8 cellular contexts compared by ENCODE assay signal in genomic region chr19:49335071-49335783, GRCh38. TPM values are rescaled to one million over a fixed set of nuclear protein-coding genes. Genes with fewer than 3 reads are reported as not detected.
A peak's percentile ranks its signal among the peaks of the same experiment; 100 is the strongest.
DNase-seq lines count a peak whose midpoint lies in the region; ATAC-seq and TF ChIP-seq lines count a peak whose summit lies in the region.

CD37 (plus strand) TSS chr19:49335406; CDS start chr19:49335541, 135 bp downstream.

- peaks cover 8% of the 10 kb centered on the region for H3K4me1 ChIP-seq in osteoblast (ENCODE audit: insufficient read depth, low read length)

- H3K4me2 ChIP-seq in osteoblast (ENCODE audit: insufficient read depth, low read length), result no peak within 1 kb of the TSS

- H3K4me3 ChIP-seq in osteoblast (ENCODE audit: insufficient read depth, low read length), result no peak within 1 kb of the TSS

- DNase-seq in activated naive CD8-positive, alpha-beta T cell treated with anti-CD3 and anti-CD28 coated beads, Interleukin-2, amount 10 ng/mL, durations not matched to agents 7 days and 5 days, result peak; percentile 73
- peak; percentile 30 for DNase-seq in osteoblast (ENCODE audit: insufficient read length, low spot score, missing footprints)

- no peaks in the 10 kb centered on the region for H3K9me3 ChIP-seq in osteoblast (ENCODE audit: low read depth, low read length)

- TF ChIP-seq CTCF in osteoblast (IDR thresholded peaks at IDR 0.05; ENCODE audit: extremely low read depth, low read depth, low read length), result no peak

- peak; percentile 79 for TF ChIP-seq POLR2A in GM15510 (IDR thresholded peaks at IDR 0.05; ENCODE audit: borderline replicate concordance, extremely low read depth, insufficient read length)

- intact Hi-C loops in T-helper 1 cell treated with Interleukin-12 subunit alpha and Interleukin-12 subunit beta and Interleukin-4 antibody, amounts not matched to agents 30 ng/mL and 1 ng/mL, for 36 hours (cut with micrococcal nuclease), result loop anchor here (1.0 kb wide), 1 partner anchor 28 kb away; the partner anchor contains the start of gene DKKL1

- H3K27me3 Mint-ChIP-seq in activated naive CD8-positive, alpha-beta T cell treated with anti-CD3 and anti-CD28 coated beads, Interleukin-2, amount 10 ng/mL, durations not matched to agents 7 days and 5 days, result no peaks in the 10 kb centered on the region

- POLR2A ChIA-PET in activated naive CD8-positive, alpha-beta T cell treated with anti-CD3 and anti-CD28 coated beads, Interleukin-2, amount 10 ng/mL, durations not matched to agents 7 days and 5 days (lab: Charles Lee), result interaction anchor here (0.6 to 1.5 kb wide), 8 partner anchors 40 to 342 kb away, joined by 3 to 5 read pairs (median 3); partner anchors contain the start of genes GFY, GYS1 and RUVBL2

- peaks cover 57% of the 10 kb centered on the region for H3K4me1 Mint-ChIP-seq in activated naive CD8-positive, alpha-beta T cell treated with anti-CD3 and anti-CD28 coated beads, Interleukin-2, amount 10 ng/mL, durations not matched to agents 7 days and 5 days

- H3K4me3 Mint-ChIP-seq in activated naive CD8-positive, alpha-beta T cell treated with anti-CD3 and anti-CD28 coated beads, Interleukin-2, amount 10 ng/mL, durations not matched to agents 7 days and 5 days, result peak within 1 kb of the TSS; percentile 98

- H3K27ac Mint-ChIP-seq in activated naive CD8-positive, alpha-beta T cell treated with anti-CD3 and anti-CD28 coated beads, Interleukin-2, amount 10 ng/mL, durations not matched to agents 7 days and 5 days, result peak within 1 kb of the TSS; percentile 99

- H3K36me3 ChIP-seq in osteoblast (ENCODE audit: insufficient read depth, low read length), result no peaks in the 10 kb centered on the region

- H3K9me3 Mint-ChIP-seq in activated naive CD8-positive, alpha-beta T cell treated with anti-CD3 and anti-CD28 coated beads, Interleukin-2, amount 10 ng/mL, durations not matched to agents 7 days and 5 days, result no peaks in the 10 kb centered on the region

- no peaks in the 10 kb centered on the region for H3K27me3 ChIP-seq in osteoblast (ENCODE audit: insufficient read depth, low read length)

- ATAC-seq in activated naive CD8-positive, alpha-beta T cell treated with anti-CD3 and anti-CD28 coated beads, Interleukin-2, amount 10 ng/mL, durations not matched to agents 7 days and 5 days (ENCODE audit: low read depth), result peak; percentile 66
- ATAC-seq in HG03469 (IDR thresholded peaks at IDR 0.05; ENCODE audit: unreplicated experiment) (no peak), GM19023 (IDR thresholded peaks at IDR 0.05; ENCODE audit: unreplicated experiment) (no peak), GM18867 (IDR thresholded peaks at IDR 0.05; ENCODE audit: unreplicated experiment) (no peak), GM21825 (IDR thresholded peaks at IDR 0.05; ENCODE audit: unreplicated experiment) (no peak)

- H3K36me3 Mint-ChIP-seq in activated naive CD8-positive, alpha-beta T cell treated with anti-CD3 and anti-CD28 coated beads, Interleukin-2, amount 10 ng/mL, durations not matched to agents 7 days and 5 days, result peaks cover 32% of the 10 kb centered on the region

- H3K27ac ChIP-seq in osteoblast (ENCODE audit: low read depth, low read length), result no peak within 1 kb of the TSS

- H3K79me2 ChIP-seq in osteoblast (ENCODE audit: insufficient read depth, low read length), result no peaks in the 10 kb centered on the region

- H4K20me1 ChIP-seq in osteoblast (ENCODE audit: insufficient read depth, low read length), result no peaks in the 10 kb centered on the region

- H2AFZ ChIP-seq in osteoblast (ENCODE audit: low read length), result no peak within 1 kb of the TSS

RNA-seq across cellular contexts. Expression of gene CD37, which starts in this region (rescaled TPM):
- 229 and 231 TPM in 2 replicates for total RNA-seq in T-helper 1 cell treated with Interleukin-12 subunit alpha and Interleukin-12 subunit beta and Interleukin-4 antibody, amounts not matched to agents 30 ng/mL and 1 ng/mL, for 36 hours
- 100 to 1,000 TPM; 246 to 258 TPM for total RNA-seq in activated naive CD8-positive, alpha-beta T cell treated with anti-CD3 and anti-CD28 coated beads, Interleukin-2, amount 10 ng/mL, durations not matched to agents 7 days and 5 days
- total RNA-seq in osteoblast, result 0.36 TPM in 1 of 2 replicates, not detected in the other

Comparison
In these comparisons a context has a peak if more than half of its experiments do, and no peak if none do; other contexts are left out.
1. RNA of gene CD37 (total RNA-seq): 246 to 258 TPM in activated naive CD8-positive, alpha-beta T cell treated with anti-CD3 and anti-CD28 coated beads, Interleukin-2, amount 10 ng/mL, durations not matched to agents 7 days and 5 days and 229 to 231 TPM in T-helper 1 cell treated with Interleukin-12 subunit alpha and Interleukin-12 subunit beta and Interleukin-4 antibody, amounts not matched to agents 30 ng/mL and 1 ng/mL, for 36 hours; 0.36 TPM in osteoblast; every median in the first group is over 100 times any median in the second.
2. Peak in DNase-seq in osteoblast; RNA of the gene not detected or under 1 TPM.